ENCODE assay signal across 1 cellular context in genomic region chr5:87233122-87233521, GRCh38.
TF ChIP-seq lines count a peak whose summit lies in the region.

No MANE protein-coding gene starts in this region.

TF ChIP-seq in IMR-90, 13 proteins besides CTCF, POLR2A, EP300 and RAD21 (continued from another document):
- TF ChIP-seq SMC3 (IDR thresholded peaks at IDR 0.05; ENCODE audit: low read depth, low read length) = no peak
